Comparison of ENCODE assay signal across 20 cellular contexts in the genomic region with DNA sequence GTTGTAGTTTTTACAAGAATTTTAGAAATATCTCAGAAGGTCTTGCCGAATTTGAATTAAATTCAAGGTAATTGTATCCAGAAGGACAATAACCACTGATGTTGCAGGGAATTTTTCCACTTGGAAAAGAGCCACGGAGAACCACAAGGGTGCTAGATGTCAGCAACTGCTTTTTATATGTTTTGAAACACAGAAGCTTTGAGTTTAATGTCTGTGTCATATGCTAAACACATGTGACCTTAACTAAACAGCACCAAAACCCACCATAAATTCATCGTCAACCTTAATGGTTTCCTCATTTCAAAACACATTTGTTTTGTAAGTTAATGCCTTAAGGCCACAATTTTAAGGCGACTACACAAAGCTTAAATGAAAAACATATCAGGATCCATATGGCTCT.
DNase-seq lines count a peak whose midpoint lies in the region; ATAC-seq and TF ChIP-seq lines count a peak whose summit lies in the region.
"Had no signal": no experiment of that assay in that cellular context is flagged by ENCODE, and none has a peak within 500 bp of the region (broad histone marks: within the 10 kb centered on the region; RNA-seq: fewer than 3 reads in every experiment).

No MANE protein-coding gene starts in this region.

- no peaks in the 10 kb centered on the region for H3K27me3 ChIP-seq in adipocyte (replicated peaks; ENCODE audit: control insufficient read depth, insufficient read depth, low read length)
- H3K27me3 ChIP-seq: body of pancreas, foreskin keratinocyte, left lung, SJSA1, transverse colon had no signal

- H3K4me3 ChIP-seq in adipocyte (ENCODE audit: low read length) (no peak overlapping the region), fibroblast of villous mesenchyme (ENCODE audit: low read depth, low read length) (no peak overlapping the region)
- H3K4me3 ChIP-seq: body of pancreas, dorsolateral prefrontal cortex, left lung, SJSA1, skin epidermis, transverse colon had no signal

- no peak overlapping the region for H3K4me3 Mint-ChIP-seq in type B pancreatic cell
- H3K4me3 Mint-ChIP-seq: CD4-positive, alpha-beta memory T cell had no signal

- no peaks in the 10 kb centered on the region for H3K36me3 Mint-ChIP-seq in type B pancreatic cell
- H3K36me3 Mint-ChIP-seq: CD4-positive, alpha-beta memory T cell had no signal

- TF ChIP-seq CTCF in fibroblast of villous mesenchyme (IDR thresholded peaks at IDR 0.05; ENCODE audit: insufficient read depth, low read depth, low read length), result no peak
- TF ChIP-seq CTCF in type B pancreatic cell (conservative IDR thresholded peaks at IDR 0.05), result no peak

- H3K27me3 Mint-ChIP-seq in type B pancreatic cell, result no peaks in the 10 kb centered on the region

- DNase-seq in NCI-H1092 treated with DMSO at 0.1 percent for 48 hours (lab: John Stamatoyannopoulos, UW) (peak; percentile 31), NCI-H1092 (lab: John Stamatoyannopoulos, UW) (no peak), adipocyte (ENCODE audit: low read depth) (peak; percentile 80), fibroblast of villous mesenchyme (ENCODE audit: low read depth) (peak; percentile 90), type B pancreatic cell (ENCODE audit: extremely low spot score, unreplicated experiment) (no peak), T-helper 2 cell (no peak)
- DNase-seq: activated CD4-positive, alpha-beta T cell treated with anti-CD3 and anti-CD28 coated beads for 48 hours; activated CD8-positive, alpha-beta memory T cell treated with anti-CD3 and anti-CD28 coated beads, Interleukin-2, amount 50 U/mL, for 48 hours; activated gamma-delta T cell treated with Interleukin-2 at 50 U/mL for 16 hours; body of pancreas; CD4-positive, alpha-beta memory T cell; dorsolateral prefrontal cortex; foreskin keratinocyte; left lung; NCI-H524; transverse colon had no signal

- H3K9ac ChIP-seq in adipocyte (ENCODE audit: low read length), result peak overlapping the region; percentile 13

- H3K4me1 Mint-ChIP-seq in type B pancreatic cell (ENCODE audit: unreplicated experiment), result peaks cover 22% of the 10 kb centered on the region

- H3K9me3 ChIP-seq in adipocyte (ENCODE audit: control insufficient read depth, low read length), result no peaks in the 10 kb centered on the region
- H3K9me3 ChIP-seq: body of pancreas, left lung, SJSA1, transverse colon had no signal

- peak overlapping the region; percentile 1 for H3K27ac Mint-ChIP-seq in type B pancreatic cell
- H3K27ac Mint-ChIP-seq: CD4-positive, alpha-beta memory T cell had no signal

- ATAC-seq in GM21447 (IDR thresholded peaks at IDR 0.05; ENCODE audit: unreplicated experiment), result no peak
- ATAC-seq in GM21786 (IDR thresholded peaks at IDR 0.05; ENCODE audit: unreplicated experiment), result no peak
- ATAC-seq: body of pancreas, foreskin keratinocyte, left lung had no signal

- peaks cover 9% of the 10 kb centered on the region for H3K9me3 Mint-ChIP-seq in type B pancreatic cell
- H3K9me3 Mint-ChIP-seq: CD4-positive, alpha-beta memory T cell had no signal

- peaks cover 9% of the 10 kb centered on the region for H3K4me1 ChIP-seq in adipocyte (ENCODE audit: control insufficient read depth, insufficient read depth, low read length)
- H3K4me1 ChIP-seq: body of pancreas, foreskin keratinocyte, left lung had no signal

- H3K36me3 ChIP-seq in adipocyte (ENCODE audit: control insufficient read depth, insufficient read depth, low read length, severe bottlenecking), result no peaks in the 10 kb centered on the region
- H3K36me3 ChIP-seq: left lung, SJSA1, transverse colon had no signal

Comparison
In these comparisons a context has a peak if more than half of its experiments do, and no peak if none do; other contexts are left out.
1. DNase-seq: peak in NCI-H1092 treated with DMSO at 0.1 percent for 48 hours (single experiment), adipocyte (single experiment) and fibroblast of villous mesenchyme (single experiment); none in NCI-H1092 (single experiment), type B pancreatic cell (single experiment) and T-helper 2 cell (0 of 5).